ENCODE assay signal across 14 cellular contexts in the genomic region with DNA sequence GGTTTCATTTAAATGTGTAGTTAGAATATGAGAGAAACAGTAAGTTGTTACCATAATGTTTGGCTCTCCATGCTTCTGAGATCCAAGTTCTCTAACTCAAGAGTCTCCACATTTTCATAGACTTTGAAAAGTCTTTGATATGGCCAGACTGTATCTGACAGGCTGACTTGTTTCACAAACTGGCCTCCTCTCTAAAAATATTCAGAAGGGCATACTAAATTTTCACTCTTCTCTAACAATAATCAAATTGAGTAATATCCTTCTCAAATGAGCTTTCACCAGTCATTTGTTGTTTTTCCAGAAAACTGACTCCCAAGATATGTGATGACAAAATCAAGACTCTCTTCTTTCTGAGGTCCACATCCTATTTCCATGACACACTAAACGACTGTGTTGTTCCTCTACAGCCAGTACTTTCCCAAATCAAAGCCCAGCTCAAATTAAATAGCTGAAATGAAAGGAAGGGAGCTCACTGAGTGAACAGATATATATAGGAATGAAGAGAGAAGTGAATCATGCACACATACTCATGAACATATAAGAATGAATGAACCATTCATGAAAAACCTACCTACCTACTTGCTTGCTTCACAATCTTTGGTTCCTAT. TPM values are rescaled to one million over a fixed set of nuclear protein-coding genes. Genes with fewer than 3 reads are reported as not detected.
DNase-seq lines count a peak whose midpoint lies in the region; ATAC-seq and TF ChIP-seq lines count a peak whose summit lies in the region.
"Had no signal": no experiment of that assay in that cellular context is flagged by ENCODE, and none has a peak within 500 bp of the region (broad histone marks: within the 10 kb centered on the region; RNA-seq: fewer than 3 reads in every experiment).

No MANE protein-coding gene starts in this region.

- H3K4me1 ChIP-seq in Peyer's patch, result peaks cover 0 to 21% (median 10%) of the 10 kb centered on the region in 4 donors

- peak overlapping the region; percentile 87 to 93 for H3K4me3 Mint-ChIP-seq in activated T-cell treated with anti-CD3 and anti-CD28 coated beads, Interleukin-2, amount 50 U/mL, for 72 hours
- H3K4me3 Mint-ChIP-seq in effector memory CD8-positive, alpha-beta T cell, result peak overlapping the region; percentile 91 to 93
- no peak overlapping the region for H3K4me3 Mint-ChIP-seq in stimulated activated naive B cell treated with anti-CD40 and anti-IgM and Interleukin-4, amounts not matched to agents 10 μg/mL and 1 μg/mL and 100 μg/mL, for 72 hours

- no peaks in the 10 kb centered on the region for H3K36me3 ChIP-seq in Peyer's patch
- H3K36me3 ChIP-seq: sigmoid colon, tibial artery had no signal

- TF ChIP-seq POLR2A in Peyer's patch (IDR thresholded peaks at IDR 0.05), result no peak

- H3K4me3 ChIP-seq in Peyer's patch, result no peak overlapping the region
- H3K4me3 ChIP-seq: sigmoid colon, tibial artery had no signal

- no peaks in the 10 kb centered on the region for H3K9me3 ChIP-seq in Peyer's patch
- H3K9me3 ChIP-seq: sigmoid colon, tibial artery had no signal

- H3K9me3 Mint-ChIP-seq in activated T-cell treated with anti-CD3 and anti-CD28 coated beads, Interleukin-2, amount 50 U/mL, for 72 hours, result no peaks in the 10 kb centered on the region
- H3K9me3 Mint-ChIP-seq in effector memory CD8-positive, alpha-beta T cell, result no peaks in the 10 kb centered on the region
- no peaks in the 10 kb centered on the region for H3K9me3 Mint-ChIP-seq in stimulated activated naive B cell treated with anti-CD40 and anti-IgM and Interleukin-4, amounts not matched to agents 10 μg/mL and 1 μg/mL and 100 μg/mL, for 72 hours
- H3K9me3 Mint-ChIP-seq: activated CD4-positive, alpha-beta T cell treated with anti-CD3 and anti-CD28 coated beads, Interleukin-2, amount 10 ng/mL, durations not matched to agents 7 days and 5 days had no signal

- TF ChIP-seq CTCF in Peyer's patch (IDR thresholded peaks at IDR 0.05), result no peak

- peaks cover 87% of the 10 kb centered on the region for H3K4me1 Mint-ChIP-seq in activated T-cell treated with anti-CD3 and anti-CD28 coated beads, Interleukin-2, amount 50 U/mL, for 72 hours (ENCODE audit: low read depth)
- H3K4me1 Mint-ChIP-seq in effector memory CD8-positive, alpha-beta T cell (ENCODE audit: low read depth in 2 of 2), result peaks cover 47 to 77% of the 10 kb centered on the region in 2 donors
- H3K4me1 Mint-ChIP-seq in stimulated activated naive B cell treated with anti-CD40 and anti-IgM and Interleukin-4, amounts not matched to agents 10 μg/mL and 1 μg/mL and 100 μg/mL, for 72 hours, result peaks cover 39 to 77% of the 10 kb centered on the region in 2 donors

- no peaks in the 10 kb centered on the region for H3K27me3 ChIP-seq in Peyer's patch
- H3K27me3 ChIP-seq: sigmoid colon, tibial artery had no signal

- DNase-seq in activated T-cell treated with anti-CD3 and anti-CD28 coated beads, Interleukin-2, amount 50 U/mL, for 72 hours, result no peak
- no peak for DNase-seq in activated T-cell treated with anti-CD3 and anti-CD28 coated beads, Interleukin-2, amount 50 U/mL, for 1 hour
- DNase-seq in RPMI7951 (ENCODE audit: low read depth), result peak; percentile 16
- DNase-seq in effector memory CD8-positive, alpha-beta T cell, result no peak
- no peak for DNase-seq in stimulated activated naive B cell treated with anti-CD40 and anti-IgM and Interleukin-4, amounts not matched to agents 10 μg/mL and 1 μg/mL and 100 μg/mL, for 72 hours
- no peak for DNase-seq in NCI-H2081 (lab: John Stamatoyannopoulos, UW)
- no peak for DNase-seq in SHP77 (lab: John Stamatoyannopoulos, UW)
- no peak for DNase-seq in Peyer's patch
- DNase-seq: activated CD4-positive, alpha-beta T cell treated with anti-CD3 and anti-CD28 coated beads, Interleukin-2, amount 10 ng/mL, durations not matched to agents 7 days and 5 days; aorta; NCI-H524 treated with DMSO at 0.1 percent for 48 hours; Right ventricle myocardium superior; sigmoid colon; tibial artery had no signal

- peak overlapping the region; percentile 100 for H3K27ac Mint-ChIP-seq in activated T-cell treated with anti-CD3 and anti-CD28 coated beads, Interleukin-2, amount 50 U/mL, for 72 hours
- H3K27ac Mint-ChIP-seq in effector memory CD8-positive, alpha-beta T cell, result peak overlapping the region; percentile 99 to 100
- peak overlapping the region; percentile 56 for H3K27ac Mint-ChIP-seq in stimulated activated naive B cell treated with anti-CD40 and anti-IgM and Interleukin-4, amounts not matched to agents 10 μg/mL and 1 μg/mL and 100 μg/mL, for 72 hours

- peak; percentile 11 to 22 for ATAC-seq in activated T-cell treated with anti-CD3 and anti-CD28 coated beads, Interleukin-2, amount 50 U/mL, for 72 hours (replicated peaks in 1 of 2)
- ATAC-seq in effector memory CD8-positive, alpha-beta T cell (replicated peaks), result no peak
- ATAC-seq in stimulated activated naive B cell treated with anti-CD40 and anti-IgM and Interleukin-4, amounts not matched to agents 10 μg/mL and 1 μg/mL and 100 μg/mL, for 72 hours (replicated peaks), result no peak

- no peaks in the 10 kb centered on the region for H3K27me3 Mint-ChIP-seq in activated T-cell treated with anti-CD3 and anti-CD28 coated beads, Interleukin-2, amount 50 U/mL, for 72 hours (ENCODE audit: low read depth)
- no peaks in the 10 kb centered on the region for H3K27me3 Mint-ChIP-seq in effector memory CD8-positive, alpha-beta T cell
- no peaks in the 10 kb centered on the region for H3K27me3 Mint-ChIP-seq in stimulated activated naive B cell treated with anti-CD40 and anti-IgM and Interleukin-4, amounts not matched to agents 10 μg/mL and 1 μg/mL and 100 μg/mL, for 72 hours
- H3K27me3 Mint-ChIP-seq: activated CD4-positive, alpha-beta T cell treated with anti-CD3 and anti-CD28 coated beads, Interleukin-2, amount 10 ng/mL, durations not matched to agents 7 days and 5 days had no signal

- H3K27ac ChIP-seq in Peyer's patch, result peak overlapping the region in 1 of 4 donors; percentile 33
- H3K27ac ChIP-seq: sigmoid colon, tibial artery had no signal

- peaks cover 0 to 3% of the 10 kb centered on the region in 2 donors for H3K36me3 Mint-ChIP-seq in activated T-cell treated with anti-CD3 and anti-CD28 coated beads, Interleukin-2, amount 50 U/mL, for 72 hours (ENCODE audit: insufficient read depth in 2 of 2)
- H3K36me3 Mint-ChIP-seq in effector memory CD8-positive, alpha-beta T cell (ENCODE audit: insufficient read depth), result peaks cover 24% of the 10 kb centered on the region
- peaks cover 0 to 6% of the 10 kb centered on the region in 2 donors for H3K36me3 Mint-ChIP-seq in stimulated activated naive B cell treated with anti-CD40 and anti-IgM and Interleukin-4, amounts not matched to agents 10 μg/mL and 1 μg/mL and 100 μg/mL, for 72 hours

RNA-seq across cellular contexts. Expression of a gene that starts 15.1 kb away (rescaled TPM):
- total RNA-seq in activated T-cell treated with anti-CD3 and anti-CD28 coated beads, Interleukin-2, amount 50 U/mL, for 72 hours, result 10 to 100 TPM; 25.8 to 30.8 TPM
- 7.3 and 8.8 TPM in 2 replicates for total RNA-seq in RPMI7951 (2014; rRNA removed; shearing (Covaris generic))
- 10 to 100 TPM; 14.4 to 35.5 (median 19.5) TPM for total RNA-seq in Peyer's patch

Comparison
In these comparisons a context has a peak if more than half of its experiments do, and no peak if none do; other contexts are left out.
1. ATAC-seq: peak in activated T-cell treated with anti-CD3 and anti-CD28 coated beads, Interleukin-2, amount 50 U/mL, for 72 hours (2 of 2); none in effector memory CD8-positive, alpha-beta T cell (single experiment) and stimulated activated naive B cell treated with anti-CD40 and anti-IgM and Interleukin-4, amounts not matched to agents 10 μg/mL and 1 μg/mL and 100 μg/mL, for 72 hours (0 of 2).
2. H3K4me3 Mint-ChIP-seq: peak in activated T-cell treated with anti-CD3 and anti-CD28 coated beads, Interleukin-2, amount 50 U/mL, for 72 hours (2 of 2) and effector memory CD8-positive, alpha-beta T cell (2 of 2); none in stimulated activated naive B cell treated with anti-CD40 and anti-IgM and Interleukin-4, amounts not matched to agents 10 μg/mL and 1 μg/mL and 100 μg/mL, for 72 hours (0 of 2).
3. Peak in every context shown above with its lines, with median percentiles within 50 percentile points of each other: H3K27ac Mint-ChIP-seq.